ENCODE assay signal across 13 cellular contexts in genomic region chr13:48043789-48044503, GRCh38. TPM values are rescaled to one million over a fixed set of nuclear protein-coding genes. Genes with fewer than 3 reads are reported as not detected.
A peak's percentile ranks its signal among the peaks of the same experiment; 100 is the strongest.
DNase-seq lines count a peak whose midpoint lies in the region; ATAC-seq and TF ChIP-seq lines count a peak whose summit lies in the region.
"Had no signal": no experiment of that assay in that cellular context is flagged by ENCODE, and none has a peak within 500 bp of the region (broad histone marks: within the 10 kb centered on the region; RNA-seq: fewer than 3 reads in every experiment).

No MANE protein-coding gene starts in this region.

- H2AK9ac ChIP-seq in IMR-90 (replicated peaks; ENCODE audit: low read depth, low read length, poor library complexity) = no peak overlapping the region

- H3K27ac ChIP-seq in IMR-90 (ENCODE audit: insufficient read depth, low read length) (peak overlapping the region; percentile 39; the same call in 1 of the 2 replicates), osteoblast (ENCODE audit: low read depth, low read length) (peak overlapping the region; percentile 54)
- H3K27ac ChIP-seq: lower lobe of right lung, SK-N-MC had no signal

- peak overlapping the region; percentile 68; the same call in 1 of the 2 replicates for H3K23ac ChIP-seq in IMR-90 (ENCODE audit: low read depth, low read length)

- dilution Hi-C loops in IMR-90 (cut with HindIII; ENCODE audit: low sequenced_read_pairs, unreplicated experiment) = no loop called here

- ATAC-seq in IMR-90 (ENCODE audit: low read depth) (peak; percentile 93), GM21367 (IDR thresholded peaks at IDR 0.05; ENCODE audit: unreplicated experiment) (no peak)
- ATAC-seq in central memory CD8-positive, alpha-beta T cell (replicated peaks; ENCODE audit: extremely low read depth, poor library complexity, severe bottlenecking) = peak; percentile 52
- ATAC-seq: lower lobe of right lung had no signal

- H3K27me3 ChIP-seq in IMR-90 (ENCODE audit: control insufficient read depth, insufficient read depth, low read length) (no peaks in the 10 kb centered on the region), osteoblast (ENCODE audit: insufficient read depth, low read length) (no peaks in the 10 kb centered on the region)

- H2BK5ac ChIP-seq in IMR-90 (ENCODE audit: low read depth, low read length, poor library complexity, severe bottlenecking) = peak overlapping the region; percentile 75

- H3K27ac Mint-ChIP-seq in central memory CD8-positive, alpha-beta T cell (ENCODE audit: low read depth) = peak overlapping the region; percentile 55

- intact Hi-C loops in IMR-90 (cut with micrococcal nuclease) = no loop called here

- BruUV-seq in IMR-90 (replicated peaks; lab: Mats Ljungman, UMichigan) = no TSS peak

- peaks cover 8% of the 10 kb centered on the region for H3K36me3 ChIP-seq in IMR-90 (ENCODE audit: control insufficient read depth, insufficient read depth, low read length)
- peaks cover 23% of the 10 kb centered on the region for H3K36me3 ChIP-seq in osteoblast (ENCODE audit: insufficient read depth, low read length)
- H3K36me3 ChIP-seq: thoracic aorta had no signal

- no peak overlapping the region; the same call in 1 of the 2 replicates for H4K91ac ChIP-seq in IMR-90 (ENCODE audit: insufficient read depth, low read depth, low read length)

- DNase-seq in GM04504 (ENCODE audit: low read depth) (peak; percentile 27), IMR-90 (peak; percentile 73), osteoblast (ENCODE audit: insufficient read length, low spot score, missing footprints) (peak; percentile 91), NCI-H446 treated with DMSO at 0.1 percent for 48 hours (lab: John Stamatoyannopoulos, UW) (no peak), NCI-H748 treated with DMSO at 0.1 percent for 48 hours (lab: John Stamatoyannopoulos, UW) (no peak), HT-29 (ENCODE audit: low spot score) (no peak)
- DNase-seq in central memory CD8-positive, alpha-beta T cell (ENCODE audit: low spot score in 2 of 2) = no peak
- DNase-seq: GOT3, lower lobe of right lung, NCI-H2107 had no signal

- H3K4me3 Mint-ChIP-seq in central memory CD8-positive, alpha-beta T cell = no peak overlapping the region

- peaks cover 4% of the 10 kb centered on the region for H3K79me2 ChIP-seq in osteoblast (ENCODE audit: insufficient read depth, low read length)

- H4K20me1 ChIP-seq in IMR-90 (ENCODE audit: insufficient read depth, low read length) = no peaks in the 10 kb centered on the region
- no peaks in the 10 kb centered on the region for H4K20me1 ChIP-seq in osteoblast (ENCODE audit: insufficient read depth, low read length)

- no peak for TF ChIP-seq POLR2A in IMR-90 (IDR thresholded peaks at IDR 0.05; ENCODE audit: low read depth, low read length)

- H2BK15ac ChIP-seq in IMR-90 (ENCODE audit: low read depth, low read length) = 0 out of 3 replicates have a peak overlapping the region, but pooled peaks have one; percentile 30

- H3K9ac ChIP-seq in IMR-90 (ENCODE audit: low read depth, low read length) = no peak overlapping the region

- peaks cover 4% of the 10 kb centered on the region for H3K9me1 ChIP-seq in IMR-90 (ENCODE audit: insufficient read depth, low read length)

- H2AFZ ChIP-seq in IMR-90 (replicated peaks; ENCODE audit: low read length, poor library complexity) = peak overlapping the region; percentile 16
- H2AFZ ChIP-seq in osteoblast (ENCODE audit: low read length) = no peak overlapping the region

- peak overlapping the region; percentile 42; the same call in 1 of the 2 replicates for H2BK120ac ChIP-seq in IMR-90 (ENCODE audit: low read depth, low read length)

- H3K36me3 Mint-ChIP-seq in central memory CD8-positive, alpha-beta T cell (ENCODE audit: insufficient read depth) = peaks cover 13% of the 10 kb centered on the region

- CTCF ChIA-PET in IMR-90 (lab: Yijun Ruan, JAX) = interaction anchor here (0.6 kb wide), 1 partner anchor 569 kb away, joined by 4 read pairs; no protein-coding TSS in a partner anchor

- H3K4me1 Mint-ChIP-seq in central memory CD8-positive, alpha-beta T cell = peaks cover 6% of the 10 kb centered on the region

- H3K79me1 ChIP-seq in IMR-90 (ENCODE audit: low read depth in 1 of 2, low read length in 2 of 2) = peaks cover 6 to 15% of the 10 kb centered on the region in 2 experiments

- H3K56ac ChIP-seq in IMR-90 (ENCODE audit: extremely low read depth, insufficient read depth, low read length) = no peak overlapping the region

- H3K14ac ChIP-seq in IMR-90 (replicated peaks; ENCODE audit: low read depth, low read length) = no peak overlapping the region; the same call in 1 of the 2 replicates

- 0 out of 2 replicates have a peak overlapping the region, but pooled peaks have one; percentile 33 for H2BK20ac ChIP-seq in IMR-90 (ENCODE audit: low read depth, low read length)

- H3K4me3 ChIP-seq in IMR-90 (ENCODE audit: insufficient read depth, low read depth, low read length) (no peak overlapping the region), osteoblast (ENCODE audit: insufficient read depth, low read length) (no peak overlapping the region)
- H3K4me3 ChIP-seq: lower lobe of right lung, SK-N-MC, thoracic aorta had no signal

- TF ChIP-seq CTCF in IMR-90 (conservative IDR thresholded peaks at IDR 0.05; ENCODE audit: low read depth, low read length) = no peak
- TF ChIP-seq CTCF in osteoblast (IDR thresholded peaks at IDR 0.05; ENCODE audit: extremely low read depth, low read depth, low read length) = no peak

- POLR2A ChIA-PET in IMR-90 (lab: Charles Lee; ENCODE audit: unreplicated experiment) = no interaction called here

- in situ Hi-C loops in IMR-90 (cut with MboI; ENCODE audit: low sequenced_read_pairs) = no loop called here

- H3K4ac ChIP-seq in IMR-90 (ENCODE audit: low read depth, low read length) = peak overlapping the region; percentile 31; the same call in 1 of the 2 replicates

- H3K18ac ChIP-seq in IMR-90 (ENCODE audit: low read depth, low read length) = no peak overlapping the region

- H3K9me3 ChIP-seq in IMR-90 (ENCODE audit: control insufficient read depth, insufficient read depth, low read length) (no peaks in the 10 kb centered on the region), osteoblast (ENCODE audit: low read depth, low read length) (no peaks in the 10 kb centered on the region)
- H3K9me3 ChIP-seq: lower lobe of right lung, thoracic aorta had no signal

- no peaks in the 10 kb centered on the region for H3K27me3 Mint-ChIP-seq in central memory CD8-positive, alpha-beta T cell

- no peaks in the 10 kb centered on the region for H3K9me3 Mint-ChIP-seq in central memory CD8-positive, alpha-beta T cell

- H3K4me1 ChIP-seq in IMR-90 (ENCODE audit: control insufficient read depth, insufficient read depth, low read length) (peaks cover 6% of the 10 kb centered on the region), osteoblast (ENCODE audit: insufficient read depth, low read length) (peaks cover 19% of the 10 kb centered on the region)

- no peak overlapping the region for H2AK5ac ChIP-seq in IMR-90 (ENCODE audit: low read depth, low read length)

- H3K4me2 ChIP-seq in IMR-90 (ENCODE audit: low read depth, low read length) = peak overlapping the region; percentile 79
- H3K4me2 ChIP-seq in osteoblast (ENCODE audit: insufficient read depth, low read length) = peak overlapping the region; percentile 54

- no peak overlapping the region for H4K5ac ChIP-seq in IMR-90 (ENCODE audit: low read depth, low read length)

- TF ChIP-seq RAD21 in IMR-90 (IDR thresholded peaks at IDR 0.05; ENCODE audit: low read length) = no peak

- peak overlapping the region in 1 of 2 experiments; percentile 55; a peak in 1 of 4 replicates for H4K8ac ChIP-seq in IMR-90 (ENCODE audit: low read depth in 2 of 2, low read length in 2 of 2)

TF ChIP-seq in IMR-90, 13 proteins besides CTCF, POLR2A, EP300 and RAD21:
- no peak for TF ChIP-seq MXI1 (IDR thresholded peaks at IDR 0.05; ENCODE audit: borderline replicate concordance, low read depth, low read length)
- TF ChIP-seq CHD1 (IDR thresholded peaks at IDR 0.05; ENCODE audit: low read depth, low read length) = no peak
- TF ChIP-seq NFE2L2 (IDR thresholded peaks at IDR 0.05; ENCODE audit: low read depth, low read length) = no peak
- TF ChIP-seq SMC3 (IDR thresholded peaks at IDR 0.05; ENCODE audit: low read depth, low read length) = no peak
- no peak for TF ChIP-seq FOS (IDR thresholded peaks at IDR 0.05; ENCODE audit: low read depth, low read length)
- no peak for TF ChIP-seq MAZ (IDR thresholded peaks at IDR 0.05; ENCODE audit: borderline replicate concordance, low read depth, low read length)

RNA-seq across cellular contexts. Expression of gene NUDT15, which starts 6.4 kb away (rescaled TPM):
- total RNA-seq in IMR-90 (2012; rRNA removed) (13.1 and 26.7 TPM in 2 replicates), osteoblast (8.8 and 9.8 TPM in 2 replicates)
- 11.8 and 14.2 TPM in 2 replicates for polyA plus RNA-seq in IMR-90 (2012; rRNA removed)
- 3.3 and 7.0 TPM in 2 replicates for polyA plus RNA-seq in IMR-90 (2012; cell fraction: cytosol; rRNA removed)
- 0.86 and 3.4 TPM in 2 replicates for polyA plus RNA-seq in IMR-90 (2012; cell fraction: nucleus; rRNA removed; ENCODE audit: low replicate concordance)
- total RNA-seq in HT-29 (2014; rRNA removed; shearing (Covaris generic)) = 24.7 and 28.0 TPM in 2 replicates

RNA-seq across cellular contexts. Expression of gene SUCLA2, which starts 42.9 kb away (rescaled TPM):
- total RNA-seq in IMR-90 (2012; rRNA removed) (31.5 and 50.5 TPM in 2 replicates), osteoblast (36.6 and 45.4 TPM in 2 replicates)
- 29.5 and 36.1 TPM in 2 replicates for polyA plus RNA-seq in IMR-90 (2012; rRNA removed)
- 5.4 and 9.9 TPM in 2 replicates for polyA plus RNA-seq in IMR-90 (2012; cell fraction: cytosol; rRNA removed)
- 2.6 and 12.7 TPM in 2 replicates for polyA plus RNA-seq in IMR-90 (2012; cell fraction: nucleus; rRNA removed; ENCODE audit: low replicate concordance)
- total RNA-seq in HT-29 (2014; rRNA removed; shearing (Covaris generic)) = 33.1 and 35.5 TPM in 2 replicates

RNA-seq across cellular contexts. Expression of gene MED4, which starts 51.0 kb away (rescaled TPM):
- total RNA-seq in IMR-90 (2012; rRNA removed) (25.3 and 28.3 TPM in 2 replicates), osteoblast (21.2 and 26.1 TPM in 2 replicates)
- polyA plus RNA-seq in IMR-90 (2012; rRNA removed) = 38.5 and 40.5 TPM in 2 replicates
- polyA plus RNA-seq in IMR-90 (2012; cell fraction: cytosol; rRNA removed) = 13.2 and 16.4 TPM in 2 replicates
- 2.4 and 21.2 TPM in 2 replicates for polyA plus RNA-seq in IMR-90 (2012; cell fraction: nucleus; rRNA removed; ENCODE audit: low replicate concordance)
- total RNA-seq in HT-29 (2014; rRNA removed; shearing (Covaris generic)) = 25.4 and 25.7 TPM in 2 replicates

Comparison
In these comparisons a context has a peak if more than half of its experiments do, and no peak if none do; other contexts are left out.
1. DNase-seq: peak in GM04504 (single experiment), IMR-90 (single experiment) and osteoblast (single experiment); none in central memory CD8-positive, alpha-beta T cell (0 of 2), NCI-H446 treated with DMSO at 0.1 percent for 48 hours (single experiment), NCI-H748 treated with DMSO at 0.1 percent for 48 hours (single experiment) and HT-29 (single experiment).